In the genomic region with DNA sequence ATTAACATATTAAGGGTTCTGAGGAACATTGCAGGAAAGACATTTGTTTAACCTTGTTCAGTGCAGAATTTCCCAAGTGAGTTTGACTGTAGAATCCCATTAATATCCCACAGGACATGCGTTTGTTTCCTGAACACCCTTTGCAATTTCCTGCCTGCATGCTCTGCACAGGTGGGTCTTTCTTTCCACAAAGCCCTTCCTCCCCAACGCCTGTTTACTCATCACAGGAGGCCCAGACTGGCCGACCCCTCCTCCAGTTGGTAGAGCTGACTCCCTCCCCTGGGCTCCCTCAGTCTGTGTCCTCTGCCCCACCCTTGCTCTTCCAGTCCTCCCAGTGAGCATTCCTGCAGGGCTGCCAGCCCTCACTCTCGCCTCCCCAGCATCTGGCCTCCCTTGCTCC, we compare ENCODE assay signal across 19 cellular contexts. TPM values are rescaled to one million over a fixed set of nuclear protein-coding genes. Genes with fewer than 3 reads are reported as not detected.
DNase-seq lines count a peak whose midpoint lies in the region; ATAC-seq and TF ChIP-seq lines count a peak whose summit lies in the region.
"Had no signal": no experiment of that assay in that cellular context is flagged by ENCODE, and none has a peak within 500 bp of the region (broad histone marks: within the 10 kb centered on the region; RNA-seq: fewer than 3 reads in every experiment).

No MANE protein-coding gene starts in this region.

- no peaks in the 10 kb centered on the region for H3K36me3 ChIP-seq in spleen
- H3K36me3 ChIP-seq: tibial artery had no signal

- TF ChIP-seq CTCF in epithelial cell of esophagus (IDR thresholded peaks at IDR 0.05; ENCODE audit: insufficient read depth, low read depth, low read length, missing control alignments) = no peak
- no peak for TF ChIP-seq CTCF in spleen (IDR thresholded peaks at IDR 0.05 in 8 of 11, conservative IDR thresholded peaks at IDR 0.05 in 3 of 11)

- 37 to 46% (median 41%) methylated on average over 4 of the region's 4 CpGs for WGBS in spleen, 5 donors

- peak overlapping the region in 7 of 8 donors; percentile 32 to 78 (median 74) for H3K27ac ChIP-seq in spleen
- H3K27ac ChIP-seq: SK-N-MC, tibial artery had no signal

- no peak for ATAC-seq in GM21619 (IDR thresholded peaks at IDR 0.05; ENCODE audit: unreplicated experiment)
- ATAC-seq: A549, left cardiac atrium had no signal

- intact Hi-C loops in spleen (cut with DNase I; ENCODE audit: low total_unique reads) = no loop called here

- H3K4me1 ChIP-seq in spleen = peaks cover 0 to 12% (median under 1%) of the 10 kb centered on the region in 6 donors

- no peaks in the 10 kb centered on the region for H3K9me3 ChIP-seq in spleen
- H3K9me3 ChIP-seq: A549, tibial artery had no signal

- H3K4me3 ChIP-seq in epithelial cell of esophagus (ENCODE audit: low read length) (no peak overlapping the region), spleen (no peak overlapping the region)
- H3K4me3 ChIP-seq: A549, SK-N-MC, tibial artery had no signal

- no peaks in the 10 kb centered on the region for H3K27me3 ChIP-seq in spleen (replicated peaks in 1 of 7)
- H3K27me3 ChIP-seq: tibial artery had no signal

- DNase-seq in NCI-H82 (lab: John Stamatoyannopoulos, UW) (peak; percentile 17), NCI-H82 treated with DMSO at 0.1 percent for 48 hours (lab: John Stamatoyannopoulos, UW; ENCODE audit: unreplicated experiment) (no peak), NCI-H748 (lab: John Stamatoyannopoulos, UW; ENCODE audit: unreplicated experiment) (peak; percentile 86), epithelial cell of esophagus (ENCODE audit: low read depth) (peak; percentile 55), spleen (peak; percentile 45), OCI-M1 (lab: John Stamatoyannopoulos, UW) (no peak)
- no peak for DNase-seq in activated T-cell treated with anti-CD3 and anti-CD28 coated beads, Interleukin-2, amount 50 U/mL, for 1 hour
- DNase-seq: activated CD4-positive, CD25-positive, alpha-beta regulatory T cell treated with anti-CD3 and anti-CD28 coated beads, Interleukin-2, amount 50 U/mL, for 72 hours; activated CD8-positive, alpha-beta memory T cell treated with anti-CD3 and anti-CD28 coated beads for 24 hours; C1 segment of cervical spinal cord; DMS53; effector CD8-positive, alpha-beta T cell; left cardiac atrium; NCI-H1930; NCI-H524 treated with DMSO at 0.1 percent for 48 hours had no signal

- no peak for TF ChIP-seq POLR2A in spleen (IDR thresholded peaks at IDR 0.05)

RNA-seq across cellular contexts. Expression of a gene that starts 47.5 kb away (rescaled TPM):
- total RNA-seq in spleen = 10 to 100 TPM; 12.1 to 27.7 (median 17.8) TPM
- 10 to 100 TPM in 2 of 3 donors, 1 to 10 TPM in 1; 7.9 to 14.4 (median 10.9) TPM for polyA plus RNA-seq in spleen

Comparison
In these comparisons a context has a peak if more than half of its experiments do, and no peak if none do; other contexts are left out.
1. DNase-seq: peak in NCI-H82 (single experiment), NCI-H748 (single experiment), epithelial cell of esophagus (single experiment) and spleen (single experiment); none in NCI-H82 treated with DMSO at 0.1 percent for 48 hours (single experiment), activated T-cell treated with anti-CD3 and anti-CD28 coated beads, Interleukin-2, amount 50 U/mL, for 1 hour (single experiment) and OCI-M1 (single experiment).